9 cellular contexts compared by ENCODE assay signal in the genomic region with DNA sequence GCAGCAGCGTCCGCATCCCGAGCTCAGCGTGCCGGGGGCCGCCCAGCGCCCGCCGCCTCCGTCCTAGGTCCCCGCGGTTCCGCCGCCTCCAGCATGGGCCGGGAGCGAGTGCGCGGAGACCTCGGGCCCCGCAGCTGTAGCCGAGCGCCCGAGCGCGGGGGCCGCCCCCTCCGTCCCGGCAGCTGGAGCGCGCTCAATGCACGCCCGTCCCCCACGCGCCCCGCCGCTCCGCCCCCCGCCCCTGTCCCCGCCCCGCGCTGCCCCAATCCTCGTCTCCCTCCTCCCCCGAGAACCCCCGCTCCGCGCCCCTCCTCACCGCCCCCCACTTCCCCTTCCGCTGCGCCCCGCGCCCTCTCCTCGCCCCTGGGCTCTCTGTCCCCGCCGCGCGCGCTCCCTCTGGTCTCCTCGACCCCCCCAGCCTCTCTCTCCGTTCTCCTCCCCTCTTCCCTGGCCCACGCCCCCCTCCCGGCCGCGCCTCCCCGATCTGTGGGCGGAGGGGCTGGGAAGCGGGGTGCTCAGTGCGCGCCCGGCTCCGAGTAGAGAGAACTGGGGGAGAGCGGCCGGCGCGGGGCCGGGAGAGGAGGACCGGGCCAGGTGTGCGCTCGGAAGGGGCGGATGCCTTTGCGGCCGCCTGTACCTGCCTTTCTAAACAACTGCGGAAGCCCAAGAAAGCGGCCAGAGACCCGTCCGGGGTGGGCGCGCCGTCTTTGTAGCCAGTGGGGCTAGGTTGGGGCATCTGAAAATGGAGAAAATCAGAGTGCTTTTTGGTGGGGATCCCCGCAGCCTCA. TPM values are rescaled to one million over a fixed set of nuclear protein-coding genes. Genes with fewer than 3 reads are reported as not detected.
DNase-seq lines count a peak whose midpoint lies in the region; ATAC-seq lines count a peak whose summit lies in the region.
"Had no signal": no experiment of that assay in that cellular context is flagged by ENCODE, and none has a peak within 500 bp of the region (broad histone marks: within the 10 kb centered on the region; RNA-seq: fewer than 3 reads in every experiment).

A gene with protein sequence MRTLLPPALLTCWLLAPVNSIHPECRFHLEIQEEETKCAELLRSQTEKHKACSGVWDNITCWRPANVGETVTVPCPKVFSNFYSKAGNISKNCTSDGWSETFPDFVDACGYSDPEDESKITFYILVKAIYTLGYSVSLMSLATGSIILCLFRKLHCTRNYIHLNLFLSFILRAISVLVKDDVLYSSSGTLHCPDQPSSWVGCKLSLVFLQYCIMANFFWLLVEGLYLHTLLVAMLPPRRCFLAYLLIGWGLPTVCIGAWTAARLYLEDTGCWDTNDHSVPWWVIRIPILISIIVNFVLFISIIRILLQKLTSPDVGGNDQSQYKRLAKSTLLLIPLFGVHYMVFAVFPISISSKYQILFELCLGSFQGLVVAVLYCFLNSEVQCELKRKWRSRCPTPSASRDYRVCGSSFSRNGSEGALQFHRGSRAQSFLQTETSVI (minus strand): TSS at position 112 of the 788 bp plus-strand sequence. CDS start 96 bp downstream, at position 16.

- H3K36me3 Mint-ChIP-seq in naive thymus-derived CD8-positive, alpha-beta T cell = no peaks in the 10 kb centered on the region

- no peaks in the 10 kb centered on the region for H3K9me3 Mint-ChIP-seq in naive thymus-derived CD8-positive, alpha-beta T cell

- 17 to 22% methylated on average over 73 to 85 of the region's 89 CpGs for WGBS in ectodermal cell, 2 experiments
- under 1% methylated on average over 86 of the region's 89 CpGs for WGBS in urinary bladder

- peak; percentile 18 for DNase-seq in activated CD4-positive, alpha-beta T cell treated with anti-CD3 and anti-CD28 coated beads for 48 hours
- DNase-seq in activated CD4-positive, alpha-beta T cell treated with anti-CD3 and anti-CD28 coated beads, Interleukin-2, amount 50 U/mL, for 1 hour = no peak
- peak in 3 of 10 donors; percentile 10 to 28 (median 18) for DNase-seq in naive thymus-derived CD8-positive, alpha-beta T cell
- DNase-seq in ACHN (no peak), KBM-7 (no peak)

- H3K4me1 ChIP-seq in ectodermal cell (ENCODE audit: control insufficient read depth, insufficient read depth, low read length) (peaks cover 5% of the 10 kb centered on the region), urinary bladder (ENCODE audit: insufficient read depth) (no peaks in the 10 kb centered on the region)

- peaks cover 0 to 11% (median 3%) of the 10 kb centered on the region in 4 donors for H3K4me1 Mint-ChIP-seq in naive thymus-derived CD8-positive, alpha-beta T cell

- no peaks in the 10 kb centered on the region for H3K9me3 ChIP-seq in ectodermal cell (ENCODE audit: control insufficient read depth, low read length)

- H3K27ac ChIP-seq in ectodermal cell (ENCODE audit: insufficient read depth, low read depth, low read length, poor library complexity, severe bottlenecking) (no peak within 1 kb of the TSS), urinary bladder (ENCODE audit: low read depth) (peak within 1 kb of the TSS; percentile 62)

- H3K4me3 ChIP-seq in ectodermal cell (ENCODE audit: insufficient read depth, low read depth, low read length) = peak within 1 kb of the TSS; percentile 43
- peak within 1 kb of the TSS; percentile 90 for H3K4me3 ChIP-seq in urinary bladder (ENCODE audit: low read depth, low read length)

- in situ Hi-C loops in ACHN (cut with HindIII; ENCODE audit: low pct_ligation_motif_present, low pct_unique_long_range_greater_than_20kb, low sequenced_read_pairs) (no loop called here), KBM-7 (cut with MboI; ENCODE audit: low pct_unique_long_range_greater_than_20kb, low sequenced_read_pairs) (no loop called here)

- H3K36me3 ChIP-seq in ectodermal cell (ENCODE audit: control insufficient read depth, insufficient read depth, low read length) (no peaks in the 10 kb centered on the region), urinary bladder (ENCODE audit: insufficient read depth) (no peaks in the 10 kb centered on the region)

- peaks cover 5 to 42% (median 18%) of the 10 kb centered on the region in 5 donors for H3K27me3 Mint-ChIP-seq in naive thymus-derived CD8-positive, alpha-beta T cell

- POLR2A ChIA-PET in naive thymus-derived CD8-positive, alpha-beta T cell (lab: Charles Lee) = no interaction called here

- H3K4me3 Mint-ChIP-seq in naive thymus-derived CD8-positive, alpha-beta T cell = peak within 1 kb of the TSS; percentile 62 to 83 (median 70)

- no peak within 1 kb of the TSS for H3K27ac Mint-ChIP-seq in naive thymus-derived CD8-positive, alpha-beta T cell

- ATAC-seq in naive thymus-derived CD8-positive, alpha-beta T cell = peak; percentile 49 to 57
- no peak for ATAC-seq in GM18907 (IDR thresholded peaks at IDR 0.05; ENCODE audit: unreplicated experiment)

- peaks cover 48% of the 10 kb centered on the region for H3K27me3 ChIP-seq in ectodermal cell (ENCODE audit: control insufficient read depth, insufficient read depth, low read length, poor library complexity, severe bottlenecking)

RNA-seq across cellular contexts. Expression of the gene that starts here (rescaled TPM):
- 0.09 TPM for polyA plus RNA-seq in ectodermal cell (2013, experiment 1 of 4)
- polyA plus RNA-seq in ectodermal cell (2013, experiment 2 of 4) = 0.59 TPM
- polyA plus RNA-seq in ectodermal cell (2013, experiment 3 of 4) = 0.21 TPM
- 0.45 TPM for polyA plus RNA-seq in ectodermal cell (2013, experiment 4 of 4)
- total RNA-seq in naive thymus-derived CD8-positive, alpha-beta T cell = under 1 TPM; 0.22 to 0.26 TPM
- polyA plus RNA-seq in naive thymus-derived CD8-positive, alpha-beta T cell = under 1 TPM in 2 of 3 donors, not detected in 1; 0.17 to 0.62 TPM
- 2.0 TPM for total RNA-seq in urinary bladder
- polyA plus RNA-seq in urinary bladder = 7.8 TPM
- polyA plus RNA-seq: BJ had no signal

Comparison
In these comparisons a context has a peak if more than half of its experiments do, and no peak if none do; other contexts are left out.
1. Peak in ATAC-seq in naive thymus-derived CD8-positive, alpha-beta T cell; RNA of the gene not detected or under 1 TPM.